18 cellular contexts compared by ENCODE assay signal in the genomic region with DNA sequence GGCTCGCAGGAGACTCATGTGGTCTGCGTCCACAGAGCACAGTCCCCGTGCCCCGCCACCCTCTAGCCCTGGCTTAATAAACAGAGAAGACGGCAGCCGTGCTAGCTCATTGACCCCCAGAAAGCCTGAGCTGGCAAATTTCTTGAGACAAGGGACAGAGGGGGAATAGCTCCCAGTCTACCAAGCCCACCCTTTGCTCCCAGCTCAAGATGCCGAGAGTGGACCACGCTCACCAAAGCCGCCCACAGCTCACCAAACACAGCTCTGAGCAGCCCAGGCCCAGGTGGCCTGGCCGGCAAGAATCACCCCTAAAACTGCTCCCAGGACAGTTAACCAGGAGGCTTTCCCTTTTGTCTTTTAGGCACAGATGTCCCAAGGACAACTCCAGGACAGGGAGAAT. TPM values are rescaled to one million over a fixed set of nuclear protein-coding genes. Genes with fewer than 3 reads are reported as not detected.
DNase-seq lines count a peak whose midpoint lies in the region; ATAC-seq, FAIRE-seq and TF ChIP-seq lines count a peak whose summit lies in the region.
"Had no signal": no experiment of that assay in that cellular context is flagged by ENCODE, and none has a peak within 500 bp of the region (broad histone marks: within the 10 kb centered on the region; RNA-seq: fewer than 3 reads in every experiment).

No MANE protein-coding gene starts in this region.

- peak overlapping the region in 3 of 4 donors; percentile 20 to 99 (median 94) for H3K27ac ChIP-seq in body of pancreas
- H3K27ac ChIP-seq in tibial nerve: peak overlapping the region in 3 of 4 donors; percentile 56 to 91 (median 86)
- H3K27ac ChIP-seq in kidney (ENCODE audit: low read depth in 2 of 2, low read length in 2 of 2): no peak overlapping the region
- H3K27ac ChIP-seq: neutrophil had no signal

- H3K36me3 ChIP-seq in body of pancreas (replicated peaks in 1 of 2; ENCODE audit: insufficient read depth in 1 of 2, low read depth in 2 of 2): peaks cover 0 to 8% of the 10 kb centered on the region in 2 donors
- peaks cover 0 to 27% (median 0%) of the 10 kb centered on the region in 3 donors for H3K36me3 ChIP-seq in tibial nerve
- H3K36me3 ChIP-seq in kidney (ENCODE audit: control insufficient read depth in 1 of 2, insufficient read depth in 2 of 2, low read length in 2 of 2): no peaks in the 10 kb centered on the region
- H3K36me3 ChIP-seq: neutrophil had no signal

- TF ChIP-seq CTCF in body of pancreas (IDR thresholded peaks at IDR 0.05) (no peak), nephron (IDR thresholded peaks at IDR 0.05; ENCODE audit: unreplicated experiment in 3 of 3) (no peak), tibial nerve (IDR thresholded peaks at IDR 0.05) (no peak), kidney (IDR thresholded peaks at IDR 0.05; ENCODE audit: borderline replicate concordance, extremely low read depth, insufficient read depth) (no peak)

- 75 to 85% methylated on average over 5 to 10 of the region's 10 CpGs for WGBS in body of pancreas, 2 donors
- WGBS in tibial nerve, 2 donors: 68 to 70% methylated on average over 8 to 10 of the region's 10 CpGs

- no peak overlapping the region for H3K4me3 Mint-ChIP-seq in activated naive CD8-positive, alpha-beta T cell treated with anti-CD3 and anti-CD28 coated beads, Interleukin-2, amount 50 U/mL, for 24 hours
- H3K4me3 Mint-ChIP-seq in activated naive CD8-positive, alpha-beta T cell treated with anti-CD3 and anti-CD28 coated beads for 36 hours: no peak overlapping the region
- H3K4me3 Mint-ChIP-seq in nephron (peak overlapping the region; percentile 35 to 48 (median 42)), T-helper 17 cell (no peak overlapping the region)
- H3K4me3 Mint-ChIP-seq: memory B cell had no signal

- TF ChIP-seq POLR2A in body of pancreas (IDR thresholded peaks at IDR 0.05) (no peak), tibial nerve (IDR thresholded peaks at IDR 0.05) (no peak)

- peaks cover 10% of the 10 kb centered on the region for H3K36me3 Mint-ChIP-seq in activated naive CD8-positive, alpha-beta T cell treated with anti-CD3 and anti-CD28 coated beads, Interleukin-2, amount 50 U/mL, for 24 hours (ENCODE audit: low read depth)
- H3K36me3 Mint-ChIP-seq in activated naive CD8-positive, alpha-beta T cell treated with anti-CD3 and anti-CD28 coated beads for 36 hours: no peaks in the 10 kb centered on the region
- H3K36me3 Mint-ChIP-seq in nephron (ENCODE audit: low read depth): no peaks in the 10 kb centered on the region
- H3K36me3 Mint-ChIP-seq in T-helper 17 cell (ENCODE audit: low read depth): no peaks in the 10 kb centered on the region
- H3K36me3 Mint-ChIP-seq: memory B cell had no signal

- DNase-seq in activated naive CD8-positive, alpha-beta T cell treated with anti-CD3 and anti-CD28 coated beads, Interleukin-2, amount 50 U/mL, for 24 hours: no peak
- no peak for DNase-seq in activated naive CD8-positive, alpha-beta T cell treated with anti-CD3 and anti-CD28 coated beads for 36 hours
- DNase-seq in body of pancreas (no peak), tibial nerve (ENCODE audit: low spot score in 2 of 2) (no peak), kidney (no peak), T-helper 17 cell (no peak)
- DNase-seq: activated CD4-positive, alpha-beta T cell treated with anti-CD3 and anti-CD28 coated beads, Interleukin-2, amount 50 U/mL, for 1 hour; activated gamma-delta T cell; effector CD8-positive, alpha-beta T cell; KBM-7; NCI-H1105; NCI-H2171 treated with DMSO at 0.1 percent for 48 hours; SIG-M5 had no signal

- no peak for ATAC-seq in activated naive CD8-positive, alpha-beta T cell treated with anti-CD3 and anti-CD28 coated beads, Interleukin-2, amount 50 U/mL, for 24 hours
- ATAC-seq in body of pancreas: no peak
- no peak for ATAC-seq in GM19023 (IDR thresholded peaks at IDR 0.05; ENCODE audit: unreplicated experiment)
- ATAC-seq in T-helper 17 cell: no peak

- peak overlapping the region; percentile 65 for H3K27ac Mint-ChIP-seq in activated naive CD8-positive, alpha-beta T cell treated with anti-CD3 and anti-CD28 coated beads, Interleukin-2, amount 50 U/mL, for 24 hours
- H3K27ac Mint-ChIP-seq in activated naive CD8-positive, alpha-beta T cell treated with anti-CD3 and anti-CD28 coated beads for 36 hours: no peak overlapping the region
- H3K27ac Mint-ChIP-seq in nephron (no peak overlapping the region), T-helper 17 cell (no peak overlapping the region)
- H3K27ac Mint-ChIP-seq: memory B cell had no signal

- H3K4me3 ChIP-seq in body of pancreas (no peak overlapping the region), tibial nerve (no peak overlapping the region), kidney (ENCODE audit: low read length in 2 of 2) (no peak overlapping the region)

- no peak for FAIRE-seq in kidney (lab: Jason Lieb, UNC)
- FAIRE-seq: GM12891 had no signal

- no peaks in the 10 kb centered on the region for H3K9me3 Mint-ChIP-seq in activated naive CD8-positive, alpha-beta T cell treated with anti-CD3 and anti-CD28 coated beads, Interleukin-2, amount 50 U/mL, for 24 hours
- H3K9me3 Mint-ChIP-seq in activated naive CD8-positive, alpha-beta T cell treated with anti-CD3 and anti-CD28 coated beads for 36 hours: no peaks in the 10 kb centered on the region
- no peaks in the 10 kb centered on the region for H3K9me3 Mint-ChIP-seq in nephron
- H3K9me3 Mint-ChIP-seq: memory B cell had no signal

- intact Hi-C loops in body of pancreas (cut with DNase I): no loop called here
- intact Hi-C loops in kidney (cut with DNase I): no loop called here

- no peaks in the 10 kb centered on the region for H3K9me3 ChIP-seq in body of pancreas
- H3K9me3 ChIP-seq in tibial nerve: no peaks in the 10 kb centered on the region
- no peaks in the 10 kb centered on the region for H3K9me3 ChIP-seq in kidney (ENCODE audit: control insufficient read depth in 1 of 2, low read length in 2 of 2)
- no peaks in the 10 kb centered on the region for H3K9me3 ChIP-seq in T-helper 17 cell (ENCODE audit: control insufficient read depth, low read length, poor library complexity, severe bottlenecking)
- H3K9me3 ChIP-seq: neutrophil had no signal

- H3K27me3 Mint-ChIP-seq in activated naive CD8-positive, alpha-beta T cell treated with anti-CD3 and anti-CD28 coated beads, Interleukin-2, amount 50 U/mL, for 24 hours: peaks cover 13% of the 10 kb centered on the region
- H3K27me3 Mint-ChIP-seq in activated naive CD8-positive, alpha-beta T cell treated with anti-CD3 and anti-CD28 coated beads for 36 hours: peaks cover 39% of the 10 kb centered on the region
- H3K27me3 Mint-ChIP-seq in nephron (ENCODE audit: low read depth): peaks cover 15% of the 10 kb centered on the region
- peaks cover 21% of the 10 kb centered on the region for H3K27me3 Mint-ChIP-seq in T-helper 17 cell

- peaks cover 17% of the 10 kb centered on the region for H3K4me1 Mint-ChIP-seq in activated naive CD8-positive, alpha-beta T cell treated with anti-CD3 and anti-CD28 coated beads, Interleukin-2, amount 50 U/mL, for 24 hours
- H3K4me1 Mint-ChIP-seq in activated naive CD8-positive, alpha-beta T cell treated with anti-CD3 and anti-CD28 coated beads for 36 hours: peaks cover 7% of the 10 kb centered on the region
- peaks cover 27% of the 10 kb centered on the region for H3K4me1 Mint-ChIP-seq in nephron
- H3K4me1 Mint-ChIP-seq in T-helper 17 cell: peaks cover 9% of the 10 kb centered on the region

- H3K9ac ChIP-seq in kidney (ENCODE audit: low read length in 2 of 2): no peak overlapping the region

- no peaks in the 10 kb centered on the region for H3K27me3 ChIP-seq in body of pancreas
- no peaks in the 10 kb centered on the region for H3K27me3 ChIP-seq in tibial nerve

- TF ChIP-seq EP300 in tibial nerve (IDR thresholded peaks at IDR 0.05): no peak

- H3K4me1 ChIP-seq in body of pancreas (peaks cover 50% of the 10 kb centered on the region), tibial nerve (peaks cover 0 to 53% (median 35%) of the 10 kb centered on the region in 4 donors), kidney (ENCODE audit: control insufficient read depth in 1 of 2, insufficient read depth in 1 of 2, low read depth in 1 of 2, low read length in 2 of 2) (peaks cover 0 to 10% of the 10 kb centered on the region in 2 donors)

RNA-seq across cellular contexts. Expression of gene PDGFA, which starts 5.4 kb away (rescaled TPM):
- 1 to 10 TPM; 3.3 to 4.1 TPM for total RNA-seq in activated naive CD8-positive, alpha-beta T cell treated with anti-CD3 and anti-CD28 coated beads for 36 hours
- total RNA-seq in body of pancreas (10 to 100 TPM; 58.6 to 59.3 TPM), tibial nerve (10 to 100 TPM; 33.4 to 84.1 (median 40.6) TPM), kidney (53.0 TPM), T-helper 17 cell (10 to 100 TPM in 1 of 2 donors, 1 to 10 TPM in 1; 2.0 to 20.2 TPM)
- polyA plus RNA-seq in kidney (ENCODE audit: insufficient read depth, low read depth, low replicate concordance): 14.1 TPM

Comparison
In these comparisons a context has a peak if more than half of its experiments do, and no peak if none do; other contexts are left out.
1. H3K4me3 Mint-ChIP-seq: peak in nephron (3 of 3); none in activated naive CD8-positive, alpha-beta T cell treated with anti-CD3 and anti-CD28 coated beads, Interleukin-2, amount 50 U/mL, for 24 hours (single experiment), activated naive CD8-positive, alpha-beta T cell treated with anti-CD3 and anti-CD28 coated beads for 36 hours (single experiment) and T-helper 17 cell (single experiment).
2. H3K27ac ChIP-seq: peak in body of pancreas (3 of 4) and tibial nerve (3 of 4); none in kidney (0 of 2).